In genomic region chr11:46348986-46349401, GRCh38 we compare ENCODE assay signal across 8 cellular contexts. TPM values are rescaled to one million over a fixed set of nuclear protein-coding genes. Genes with fewer than 3 reads are reported as not detected.
DNase-seq lines count a peak whose midpoint lies in the region; ATAC-seq, FAIRE-seq and TF ChIP-seq lines count a peak whose summit lies in the region.

No MANE protein-coding gene starts in this region.

- in situ Hi-C loops in Panc1 (cut with HindIII; ENCODE audit: low pct_unique_long_range_greater_than_20kb, low sequenced_read_pairs) = no loop called here

- no peak overlapping the region for H2AFZ ChIP-seq in astrocyte (ENCODE audit: low read depth, low read length)

- intact Hi-C loops in Panc1 (cut with micrococcal nuclease; ENCODE audit: unreplicated experiment) (no loop called here), uterus (cut with DNase I; ENCODE audit: low total_unique reads) (no loop called here)

- no peaks in the 10 kb centered on the region for H3K27me3 ChIP-seq in Panc1 (ENCODE audit: control insufficient read depth, insufficient read depth, low read length)
- H3K27me3 ChIP-seq in astrocyte (ENCODE audit: insufficient read depth, low read length) = no peaks in the 10 kb centered on the region
- no peaks in the 10 kb centered on the region for H3K27me3 ChIP-seq in uterus

- peaks cover 20% of the 10 kb centered on the region for H3K4me1 Mint-ChIP-seq in astrocyte (ENCODE audit: low read depth, unreplicated experiment)
- peaks cover 38% of the 10 kb centered on the region for H3K4me1 Mint-ChIP-seq in neural crest cell

- H3K4me3 Mint-ChIP-seq in astrocyte (ENCODE audit: unreplicated experiment) (peak overlapping the region; percentile 88), neural crest cell (peak overlapping the region; percentile 90)

- H3K27ac Mint-ChIP-seq in astrocyte (ENCODE audit: unreplicated experiment) (no peak overlapping the region), neural crest cell (ENCODE audit: unreplicated experiment) (peak overlapping the region; percentile 57)

- H3K9ac ChIP-seq in astrocyte (ENCODE audit: low read length) = no peak overlapping the region

- no peaks in the 10 kb centered on the region for H3K9me3 Mint-ChIP-seq in astrocyte (ENCODE audit: unreplicated experiment)
- no peaks in the 10 kb centered on the region for H3K9me3 Mint-ChIP-seq in neural crest cell

- BruUV-seq in Panc1 (replicated peaks; lab: Mats Ljungman, UMichigan) = no TSS peak

- H3K27me3 Mint-ChIP-seq in astrocyte (ENCODE audit: low read depth, unreplicated experiment) = no peaks in the 10 kb centered on the region
- peaks cover 10% of the 10 kb centered on the region for H3K27me3 Mint-ChIP-seq in neural crest cell (ENCODE audit: low read depth)

- H3K27ac ChIP-seq in Panc1 (ENCODE audit: low read length) = peak overlapping the region; percentile 82
- no peak overlapping the region for H3K27ac ChIP-seq in astrocyte (ENCODE audit: low read depth, low read length)
- H3K27ac ChIP-seq in uterus = no peak overlapping the region

- no peak for DNase-seq in Panc1 (ENCODE audit: low read depth, low spot score)
- no peak for DNase-seq in astrocyte (ENCODE audit: low read depth)
- DNase-seq in neural crest cell (ENCODE audit: low read depth, low spot score) = no peak
- DNase-seq in SHP77 (lab: John Stamatoyannopoulos, UW) = no peak
- DNase-seq in kidney tubule cell (ENCODE audit: low spot score) = no peak
- DNase-seq in uterus = no peak
- no peak for DNase-seq in dedifferentiated amniotic fluid mesenchymal stem cell (ENCODE audit: extremely low spot score)

- ATAC-seq in Panc1 = no peak

- CTCF ChIA-PET in Panc1 (lab: Charles Lee) = interaction anchor here (1.0 kb wide), 1 partner anchor 20 kb away, joined by 5 read pairs; no protein-coding TSS in a partner anchor

- H3K36me3 ChIP-seq in Panc1 (ENCODE audit: control insufficient read depth, insufficient read depth, low read length) (no peaks in the 10 kb centered on the region), astrocyte (ENCODE audit: insufficient read depth, low read length) (no peaks in the 10 kb centered on the region), uterus (no peaks in the 10 kb centered on the region)

- TF ChIP-seq CTCF in Panc1 (IDR thresholded peaks at IDR 0.05) (no peak), astrocyte (IDR thresholded peaks at IDR 0.05; ENCODE audit: insufficient read depth, low read depth, low read length) (no peak), neural crest cell (conservative IDR thresholded peaks at IDR 0.05) (no peak), uterus (IDR thresholded peaks at IDR 0.05) (no peak)

- FAIRE-seq in astrocyte (lab: Jason Lieb, UNC) = no peak

- H3K4me2 ChIP-seq in astrocyte (ENCODE audit: low read length) = peak overlapping the region; percentile 98

- H3K9me3 ChIP-seq in Panc1 (ENCODE audit: control insufficient read depth, insufficient read depth, low read depth, low read length) (no peaks in the 10 kb centered on the region), astrocyte (ENCODE audit: insufficient read depth, low read depth, low read length) (no peaks in the 10 kb centered on the region), uterus (no peaks in the 10 kb centered on the region)

- TF ChIP-seq POLR2A in uterus (IDR thresholded peaks at IDR 0.05) = no peak

- H3K79me2 ChIP-seq in astrocyte (ENCODE audit: insufficient read depth, low read length) = peaks cover 63% of the 10 kb centered on the region

- H3K4me1 ChIP-seq in Panc1 (ENCODE audit: control insufficient read depth, insufficient read depth, low read length) (peaks cover 27% of the 10 kb centered on the region), astrocyte (ENCODE audit: insufficient read depth, low read length) (peaks cover 19% of the 10 kb centered on the region), uterus (peaks cover 0 to 15% of the 10 kb centered on the region in 2 donors)

- POLR2A ChIA-PET in Panc1 (lab: Charles Lee) = no interaction called here

- H3K36me3 Mint-ChIP-seq in astrocyte (ENCODE audit: low read depth, unreplicated experiment) (no peaks in the 10 kb centered on the region), neural crest cell (ENCODE audit: low read depth) (no peaks in the 10 kb centered on the region)

- H4K20me1 ChIP-seq in astrocyte (ENCODE audit: insufficient read depth, low read length) = peaks cover 58% of the 10 kb centered on the region

- H3K4me3 ChIP-seq in GM08714 (ENCODE audit: low read length) (peak overlapping the region; percentile 85; the same call in 1 of the 2 replicates), Panc1 (ENCODE audit: low read depth in 2 of 2, low read length in 2 of 2) (peak overlapping the region in 1 of 2 experiments; percentile 83; a peak in 2 of 4 replicates), astrocyte (ENCODE audit: insufficient read depth, low read depth, low read length) (no peak overlapping the region), uterus (no peak overlapping the region)

RNA-seq across cellular contexts. Expression of gene DGKZ, which starts 1.7 kb away (rescaled TPM):
- total RNA-seq in Panc1 (2021; ENCODE audit: unreplicated experiment) (104 TPM), astrocyte (53.8 and 59.3 TPM in 2 replicates), neural crest cell (54.4 and 60.1 TPM in 2 replicates), uterus (10 to 100 TPM; 13.5 to 55.3 (median 42.8) TPM)
- 172 TPM for polyA plus RNA-seq in Panc1 (2012; ENCODE audit: insufficient read length)

RNA-seq across cellular contexts. Expression of gene MDK, which starts 32.5 kb away (rescaled TPM):
- total RNA-seq in Panc1 (2021; ENCODE audit: unreplicated experiment) (252 TPM), astrocyte (277 and 325 TPM in 2 replicates), neural crest cell (781 and 821 TPM in 2 replicates), uterus (100 to 1,000 TPM in 2 of 4 donors, 10 to 100 TPM in 2; 61.7 to 305 (median 103) TPM)
- polyA plus RNA-seq in Panc1 (2012; ENCODE audit: insufficient read length) = 741 TPM

RNA-seq across cellular contexts. Expression of gene CHRM4, which starts 42.6 kb away (rescaled TPM):
- total RNA-seq in Panc1 (2021; ENCODE audit: unreplicated experiment) (3.1 TPM), astrocyte (0.27 and 0.43 TPM in 2 replicates), neural crest cell (0.37 and 0.39 TPM in 2 replicates), uterus (under 1 TPM in 2 of 4 donors, not detected in 2; 0.14 to 0.67 TPM)
- polyA plus RNA-seq in Panc1 (2012; ENCODE audit: insufficient read length) = 3.1 TPM
